Comparison of ENCODE assay signal across 11 cellular contexts in genomic region chr6:46438245-46438644, GRCh38.
"Had no signal": no experiment of that assay in that cellular context is flagged by ENCODE, and none has a peak within 500 bp of the region (broad histone marks: within the 10 kb centered on the region; RNA-seq: fewer than 3 reads in every experiment).

No MANE protein-coding gene starts in this region.

- H3K9me3 ChIP-seq: ovary, transverse colon had no signal

- H3K27ac ChIP-seq: ovary, SK-N-MC had no signal

- DNase-seq: activated CD4-positive, alpha-beta T cell treated with anti-CD3 and anti-CD28 coated beads for 48 hours; activated naive CD4-positive, alpha-beta T cell treated with Interleukin-2 at 50 U/mL for 16 hours; activated naive CD8-positive, alpha-beta T cell treated with anti-CD3 and anti-CD28 coated beads, Interleukin-2, amount 50 U/mL, for 24 hours; glutamatergic neuron; ovary; retina; small intestine; T-helper 1 cell; transverse colon had no signal

- H3K4me3 ChIP-seq: ovary, SK-N-MC, transverse colon had no signal

- H3K36me3 ChIP-seq: ovary, transverse colon had no signal

- ATAC-seq: activated naive CD8-positive, alpha-beta T cell treated with anti-CD3 and anti-CD28 coated beads, Interleukin-2, amount 50 U/mL, for 24 hours; stimulated activated effector memory CD8-positive, alpha-beta T cell treated with anti-CD3 and anti-CD28 coated beads, Interleukin-12 subunit alpha, Interleukin-12 subunit beta, amount 100 ng/mL, for 72 hours had no signal

- H3K27me3 ChIP-seq: ovary, transverse colon had no signal
